In the genomic region with DNA sequence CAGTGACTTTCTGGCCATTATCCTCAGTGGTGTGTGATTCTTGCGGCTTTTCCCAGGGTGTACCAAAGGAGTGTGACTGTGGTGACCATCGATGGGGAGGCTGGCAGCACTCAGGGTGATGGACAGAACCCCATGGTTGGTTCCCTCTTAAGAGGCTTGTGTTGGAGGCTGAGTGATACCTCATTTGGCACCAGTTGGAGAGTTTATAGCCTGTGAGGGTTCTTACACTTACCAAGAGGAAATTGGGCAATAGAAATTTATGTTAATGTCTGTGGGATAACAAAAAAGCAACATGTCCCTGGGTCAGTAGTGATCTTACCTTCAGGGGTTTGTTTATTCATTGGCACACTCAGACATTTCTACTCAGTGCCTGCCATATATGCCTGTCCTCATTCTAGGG, we compare ENCODE assay signal across 20 cellular contexts. TPM values are rescaled to one million over a fixed set of nuclear protein-coding genes. Genes with fewer than 3 reads are reported as not detected.
"Had no signal": no experiment of that assay in that cellular context is flagged by ENCODE, and none has a peak within 500 bp of the region (broad histone marks: within the 10 kb centered on the region; RNA-seq: fewer than 3 reads in every experiment).

No MANE protein-coding gene starts in this region.

- H3K4me1 ChIP-seq: colonic mucosa had no signal

- H3K9me3 ChIP-seq: ascending aorta, colonic mucosa, tibial artery had no signal

- H3K4me3 ChIP-seq: ascending aorta, colonic mucosa, tibial artery had no signal

- H3K36me3 ChIP-seq: ascending aorta, colonic mucosa, tibial artery had no signal

- DNase-seq: activated B cell treated with CpG ODN at 0.5 μM for 24 hours; activated CD4-positive, alpha-beta T cell treated with anti-CD3 and anti-CD28 coated beads for 36 hours; activated CD4-positive, alpha-beta T cell treated with anti-CD3 and anti-CD28 coated beads, Interleukin-2, amount 50 U/mL, for 4 hours; activated CD8-positive, alpha-beta memory T cell treated with anti-CD3 and anti-CD28 coated beads for 24 hours; activated CD8-positive, alpha-beta memory T cell treated with anti-CD3 and anti-CD28 coated beads, Interleukin-2, amount 50 U/mL, for 4 hours; activated T-cell treated with anti-CD3 and anti-CD28 coated beads, Interleukin-2, amount 50 U/mL, for 24 hours; colonic mucosa; hypothalamus; left cardiac atrium; naive B cell; retina; stimulated activated CD4-positive, alpha-beta T cell treated with anti-CD3 and anti-CD28 coated beads, Interleukin-12 subunit alpha, Interleukin-12 subunit beta, amount 100 ng/mL, for 4 hours; stimulated activated CD4-positive, alpha-beta T cell treated with anti-CD3 and anti-CD28 coated beads, Interleukin-4, amount 100 ng/mL, for 4 hours; stimulated activated naive CD8-positive, alpha-beta T cell treated with anti-CD3 and anti-CD28 coated beads, Interleukin-15, Interleukin-2, amounts not matched to agents 100 U/mL and 50 U/mL, for 24 hours; T1000; tibial artery had no signal

- H3K27ac ChIP-seq: ascending aorta, colonic mucosa had no signal

- H3K27me3 ChIP-seq: ascending aorta, colonic mucosa, tibial artery had no signal

RNA-seq across cellular contexts. Expression of a gene that starts 37.2 kb away (rescaled TPM):
- total RNA-seq: activated B cell treated with CpG ODN at 0.5 μM for 24 hours; activated CD4-positive, alpha-beta T cell treated with anti-CD3 and anti-CD28 coated beads for 36 hours; activated naive CD4-positive, alpha-beta T cell treated with anti-CD3 and anti-CD28 coated beads, Interleukin-2, amount 50 U/mL, for 72 hours; activated T-helper 17 cell treated with anti-CD3 and anti-CD28 coated beads, Interleukin-2, amount 50 U/mL, for 72 hours; T-helper 1 cell treated with Interleukin-12 subunit alpha and Interleukin-12 subunit beta and Interleukin-4 antibody, amounts not matched to agents 30 ng/mL and 1 ng/mL, for 36 hours had no signal
